1 cellular context compared by ENCODE assay signal in the genomic region with DNA sequence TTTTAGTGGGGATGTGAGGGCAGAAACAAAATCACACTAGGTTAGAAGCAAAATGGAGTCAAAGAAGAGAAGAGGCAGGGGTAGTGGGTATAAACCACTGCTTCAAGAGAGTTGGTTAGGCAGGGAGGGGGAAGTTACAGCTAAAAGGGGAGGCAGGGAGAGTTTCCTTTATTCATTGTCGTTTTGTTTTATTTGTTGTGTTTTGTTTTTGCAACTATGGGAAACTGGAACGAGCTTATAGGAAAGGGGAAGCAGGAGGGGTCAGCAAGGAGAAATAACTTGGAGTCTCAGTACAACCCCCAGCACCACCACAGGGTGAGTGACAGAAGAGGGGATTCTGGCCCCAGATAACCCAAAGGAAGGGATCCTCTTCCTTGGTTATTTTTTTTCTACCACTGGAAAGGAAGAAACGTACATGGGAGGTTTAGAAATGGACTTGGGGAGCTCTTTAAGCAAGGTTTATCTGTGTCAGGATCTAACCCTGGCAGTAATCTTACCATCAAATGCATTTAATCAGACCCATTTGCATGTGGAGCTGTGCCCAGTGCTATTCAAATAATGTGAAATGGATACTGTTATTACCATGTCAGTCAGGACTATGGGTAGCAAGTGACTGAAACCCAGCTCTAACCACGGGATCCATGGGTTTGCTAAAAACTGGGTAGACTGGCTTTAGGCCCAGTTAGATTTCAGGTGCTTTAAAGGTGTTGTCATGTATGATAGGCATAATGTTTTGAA.
TF ChIP-seq lines count a peak whose summit lies in the region.

No MANE protein-coding gene starts in this region.

TF ChIP-seq in IMR-90, 13 proteins besides CTCF, POLR2A, EP300 and RAD21:
- TF ChIP-seq RCOR1 (IDR thresholded peaks at IDR 0.05; ENCODE audit: insufficient replicate concordance, low read length) (no peak), MAFK (IDR thresholded peaks at IDR 0.05; ENCODE audit: low read depth, low read length) (no peak), CEBPB (IDR thresholded peaks at IDR 0.05; ENCODE audit: low read depth, low read length) (no peak), MXI1 (IDR thresholded peaks at IDR 0.05; ENCODE audit: borderline replicate concordance, low read depth, low read length) (no peak), SMC3 (IDR thresholded peaks at IDR 0.05; ENCODE audit: low read depth, low read length) (no peak), RFX5 (IDR thresholded peaks at IDR 0.05; ENCODE audit: low read depth, low read length) (no peak)
TF ChIP-seq in IMR-90: peak in this region for 0.
